In the genomic region with DNA sequence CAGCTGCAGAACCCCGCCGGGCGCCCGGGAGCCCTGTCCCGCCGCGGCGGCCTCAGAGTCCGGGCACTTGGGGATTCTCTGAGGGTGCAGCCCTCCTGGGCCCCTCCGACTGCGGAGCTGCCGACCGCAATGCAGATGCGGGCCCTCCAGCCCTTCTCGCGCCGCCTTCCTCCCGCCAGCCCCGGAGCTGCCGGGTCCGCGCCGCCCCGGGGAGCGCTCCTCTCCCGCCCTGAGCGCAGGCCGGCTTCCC, we compare ENCODE assay signal across 14 cellular contexts. TPM values are rescaled to one million over a fixed set of nuclear protein-coding genes. Genes with fewer than 3 reads are reported as not detected.
A peak's percentile ranks its signal among the peaks of the same experiment; 100 is the strongest.
DNase-seq lines count a peak whose midpoint lies in the region; FAIRE-seq and TF ChIP-seq lines count a peak whose summit lies in the region.
"Had no signal": no experiment of that assay in that cellular context is flagged by ENCODE, and none has a peak within 500 bp of the region (broad histone marks: within the 10 kb centered on the region; RNA-seq: fewer than 3 reads in every experiment).

No MANE protein-coding gene starts in this region.

- H3K9me3 ChIP-seq in HUES48 (ENCODE audit: control insufficient read depth, insufficient read depth, low read length) (no peaks in the 10 kb centered on the region), H1 (ENCODE audit: insufficient read depth in 2 of 2, low read depth in 1 of 2, low read length in 1 of 2) (no peaks in the 10 kb centered on the region), osteoblast (ENCODE audit: low read depth, low read length) (no peaks in the 10 kb centered on the region)
- H3K9me3 ChIP-seq: mucosa of descending colon, right lobe of liver had no signal

- H2BK5ac ChIP-seq in H1 (ENCODE audit: low read depth, low read length), result no peak overlapping the region

- no peak overlapping the region for H2BK12ac ChIP-seq in H1 (ENCODE audit: low read depth, low read length)

- TF ChIP-seq CTCF in H1 (IDR thresholded peaks at IDR 0.05; ENCODE audit: control extremely low read depth in 1 of 3, insufficient read depth in 1 of 3, low read depth in 1 of 3, low read length in 3 of 3) (no peak), osteoblast (IDR thresholded peaks at IDR 0.05; ENCODE audit: extremely low read depth, low read depth, low read length) (no peak), GM20000 (IDR thresholded peaks at IDR 0.05; ENCODE audit: extremely low read depth, missing control alignments) (no peak)

- 0 out of 2 replicates have a peak overlapping the region, but pooled peaks have one; percentile 29 for H4K8ac ChIP-seq in H1 (ENCODE audit: extremely low read depth, insufficient read depth, low read length)

- CTCF ChIA-PET in H1 (lab: Charles Lee; ENCODE audit: partially characterized antibody), result interaction anchor here (0.7 to 3.0 kb wide), 4 partner anchors 10 to 376 kb away, joined by 3 to 13 read pairs (median 3); no protein-coding TSS in a partner anchor

- H3K4me3 ChIP-seq in ACC112 (ENCODE audit: low read depth, low read length) (peak overlapping the region; percentile 65), HUES48 (ENCODE audit: low read depth, low read length) (peak overlapping the region; percentile 64), H1 (ENCODE audit: extremely low read depth in 1 of 4, insufficient read depth in 2 of 4, low read depth in 3 of 4, low read length in 4 of 4) (peak overlapping the region; percentile 30 to 69 (median 58)), osteoblast (ENCODE audit: insufficient read depth, low read length) (peak overlapping the region; percentile 67)
- H3K4me3 ChIP-seq: BLaER1 treated with 17β-estradiol and CSF1 and Interleukin-3, amounts not matched to agents 10 nM and 100 nM; mucosa of descending colon; right lobe of liver had no signal

- H3K79me2 ChIP-seq in ACC112 (ENCODE audit: control insufficient read depth, insufficient read depth, low read length, unreplicated experiment) (no peaks in the 10 kb centered on the region), H1 (ENCODE audit: control insufficient read depth in 1 of 2, insufficient read depth in 2 of 2, low read length in 2 of 2) (no peaks in the 10 kb centered on the region), osteoblast (ENCODE audit: insufficient read depth, low read length) (peaks cover 16% of the 10 kb centered on the region)

- H2BK20ac ChIP-seq in H1 (ENCODE audit: low read length), result no peak overlapping the region

- no peak for TF ChIP-seq RAD21 in H1 (IDR thresholded peaks at IDR 0.05 in 1 of 2, conservative IDR thresholded peaks at IDR 0.05 in 1 of 2; ENCODE audit: low read depth in 2 of 2, low read length in 2 of 2)

- H4K91ac ChIP-seq in H1 (replicated peaks; ENCODE audit: insufficient read length, low read length), result no peak overlapping the region

- H3K4me2 ChIP-seq in H1 (ENCODE audit: insufficient read depth in 1 of 2, low read depth in 2 of 2, low read length in 2 of 2) (peak overlapping the region; percentile 80 to 87), osteoblast (ENCODE audit: insufficient read depth, low read length) (peak overlapping the region; percentile 67)
- H3K4me2 ChIP-seq: BLaER1 treated with 17β-estradiol and CSF1 and Interleukin-3, amounts not matched to agents 10 nM and 100 nM had no signal

- H3K27ac ChIP-seq in ACC112 (ENCODE audit: low read depth, low read length), result no peak overlapping the region
- H3K27ac ChIP-seq in HUES48 (ENCODE audit: low read depth, low read length), result no peak overlapping the region
- no peak overlapping the region for H3K27ac ChIP-seq in H1 (ENCODE audit: low read depth, low read length)
- H3K27ac ChIP-seq in osteoblast (ENCODE audit: low read depth, low read length), result no peak overlapping the region
- H3K27ac ChIP-seq: BLaER1 treated with 17β-estradiol and CSF1 and Interleukin-3, amounts not matched to agents 10 nM and 100 nM; right lobe of liver had no signal

- H3K23ac ChIP-seq in H1 (ENCODE audit: insufficient read length), result no peak overlapping the region

- 3% methylated on average over 9 of the region's 28 CpGs; no CpG with 5 or more reads in 1 of the 2 experiments for WGBS in H1 (ENCODE audit: extremely low coverage in 1 of 2, insufficient coverage in 1 of 2, insufficient read length in 1 of 2, insufficient replicate concordance in 2 of 2, low coverage in 1 of 2, low lambda C conversion rate in 2 of 2, missing lambda C conversion rate in 1 of 2), 2 experiments

- peak overlapping the region; percentile 32 for H3K18ac ChIP-seq in H1 (ENCODE audit: extremely low read depth, low read length)

- H2AK5ac ChIP-seq in H1 (ENCODE audit: low read depth, low read length), result no peak overlapping the region

- no peak overlapping the region for H3K14ac ChIP-seq in H1 (ENCODE audit: insufficient read length)

- DNase-seq in H1 (ENCODE audit: low read depth in 1 of 2, low spot score in 2 of 2), result peak in 1 of 2 experiments; percentile 70
- DNase-seq in osteoblast (ENCODE audit: insufficient read length, low spot score, missing footprints), result peak; percentile 92
- DNase-seq in activated gamma-delta T cell (lab: John Stamatoyannopoulos, UW), result no peak
- no peak for DNase-seq in NCI-H2196 treated with DMSO at 0.1 percent for 48 hours (lab: John Stamatoyannopoulos, UW; ENCODE audit: unreplicated experiment)
- DNase-seq in anterior cingulate cortex (lab: John Stamatoyannopoulos, UW), result no peak
- DNase-seq in GM20000 (ENCODE audit: low spot score), result no peak
- DNase-seq: MM.1S, mucosa of descending colon, NCI-H345, right lobe of liver had no signal

- no peaks in the 10 kb centered on the region for H3K79me1 ChIP-seq in H1 (ENCODE audit: low read depth, low read length)

- H3K36me3 ChIP-seq in ACC112 (ENCODE audit: insufficient read depth, low read length), result no peaks in the 10 kb centered on the region
- H3K36me3 ChIP-seq in HUES48 (ENCODE audit: control insufficient read depth, insufficient read depth, low read length), result no peaks in the 10 kb centered on the region
- no peaks in the 10 kb centered on the region for H3K36me3 ChIP-seq in H1 (ENCODE audit: control insufficient read depth in 2 of 4, insufficient read depth in 4 of 4, low read length in 3 of 4)
- H3K36me3 ChIP-seq in osteoblast (ENCODE audit: insufficient read depth, low read length), result no peaks in the 10 kb centered on the region
- H3K36me3 ChIP-seq: BLaER1 treated with 17β-estradiol and CSF1 and Interleukin-3, amounts not matched to agents 10 nM and 100 nM; right lobe of liver had no signal

- H3K9ac ChIP-seq in HUES48 (ENCODE audit: low read depth, low read length), result no peak overlapping the region
- peak overlapping the region in 1 of 4 experiments; percentile 72; a peak in 2 of 7 replicates for H3K9ac ChIP-seq in H1 (replicated peaks in 1 of 4; ENCODE audit: extremely low read depth in 1 of 4, low read depth in 3 of 4, low read length in 3 of 4)
- H3K9ac ChIP-seq: BLaER1 treated with 17β-estradiol and CSF1 and Interleukin-3, amounts not matched to agents 10 nM and 100 nM had no signal

- H4K5ac ChIP-seq in H1 (ENCODE audit: insufficient read length, low read depth, low read length), result no peak overlapping the region

- H4K20me1 ChIP-seq in H1 (replicated peaks in 1 of 2; ENCODE audit: control insufficient read depth in 1 of 2, insufficient read depth in 2 of 2, low read length in 2 of 2), result peaks cover 0 to 2% of the 10 kb centered on the region in 2 experiments
- H4K20me1 ChIP-seq in osteoblast (ENCODE audit: insufficient read depth, low read length), result peaks cover 4% of the 10 kb centered on the region
- H4K20me1 ChIP-seq: BLaER1 treated with 17β-estradiol and CSF1 and Interleukin-3, amounts not matched to agents 10 nM and 100 nM had no signal

- FAIRE-seq in H1 (lab: Jason Lieb, UNC), result no peak
- FAIRE-seq: G401.6 had no signal

- no peak for TF ChIP-seq EP300 in H1 (IDR thresholded peaks at IDR 0.05; ENCODE audit: borderline replicate concordance in 1 of 2, low read depth in 2 of 2, low read length in 2 of 2)

- H3K56ac ChIP-seq in H1 (replicated peaks; ENCODE audit: insufficient read length, low read depth, low read length), result no peak overlapping the region

- POLR2A ChIA-PET in H1 (lab: Charles Lee; ENCODE audit: partially characterized antibody), result interaction anchor here (1.3 to 1.9 kb wide), 4 partner anchors 11 to 31 kb away, joined by 3 to 7 read pairs (median 4); no protein-coding TSS in a partner anchor

- no peak overlapping the region for H2BK15ac ChIP-seq in H1 (ENCODE audit: low read length)

- H3K27me3 ChIP-seq in ACC112 (ENCODE audit: insufficient read depth, low read length) (peaks cover 46% of the 10 kb centered on the region), HUES48 (ENCODE audit: control insufficient read depth, insufficient read depth, low read length) (peaks cover 75% of the 10 kb centered on the region), H1 (replicated peaks in 1 of 4; ENCODE audit: control insufficient read depth in 3 of 4, extremely low read depth in 1 of 4, insufficient read depth in 3 of 4, low read length in 3 of 4) (peaks cover 20 to 59% (median 46%) of the 10 kb centered on the region in 4 experiments), osteoblast (ENCODE audit: insufficient read depth, low read length) (peaks cover 33% of the 10 kb centered on the region)

- no peak overlapping the region for H2BK120ac ChIP-seq in H1 (replicated peaks; ENCODE audit: low read depth, low read length)

- TF ChIP-seq POLR2A in H1 (IDR thresholded peaks at IDR 0.05; ENCODE audit: control extremely low read depth in 1 of 2, low read depth in 2 of 2, low read length in 2 of 2), result no peak

- H3K4me1 ChIP-seq in ACC112 (ENCODE audit: control insufficient read depth, insufficient read depth, low read length, unreplicated experiment) (peaks cover 11% of the 10 kb centered on the region), HUES48 (ENCODE audit: control insufficient read depth, insufficient read depth, low read length) (no peaks in the 10 kb centered on the region; the same call in 1 of the 2 replicates), H1 (replicated peaks in 1 of 4; ENCODE audit: control insufficient read depth in 3 of 4, insufficient read depth in 4 of 4, low read length in 3 of 4) (no peaks in the 10 kb centered on the region; a peak in 4 of 7 replicates), osteoblast (ENCODE audit: insufficient read depth, low read length) (peaks cover 12% of the 10 kb centered on the region)
- H3K4me1 ChIP-seq: right lobe of liver had no signal

- H3K4ac ChIP-seq in H1 (replicated peaks; ENCODE audit: insufficient read length, low read depth, low read length), result no peak overlapping the region

- peaks cover 9% of the 10 kb centered on the region; the same call in 1 of the 2 replicates for H3K23me2 ChIP-seq in H1 (ENCODE audit: low read depth, low read length)

- H2AFZ ChIP-seq in ACC112 (ENCODE audit: low read length, unreplicated experiment), result no peak overlapping the region
- H2AFZ ChIP-seq in H1 (ENCODE audit: low read length), result peak overlapping the region; percentile 17; the same call in 1 of the 2 replicates
- H2AFZ ChIP-seq in osteoblast (ENCODE audit: low read length), result peak overlapping the region; percentile 56

RNA-seq across cellular contexts. Expression of a gene that starts 0.3 kb away (rescaled TPM):
- total RNA-seq in H1 (2021; fragmentation: NEBNext Ultra II Directional; extraction: Animal tissue kit (Norgen Biotek cat#: 25700)), result 0.67 and 0.71 TPM in 2 replicates
- polyA plus RNA-seq in H1 (2011; rRNA removed), result 0.73 and 1.2 TPM in 2 replicates
- 0.26 TPM for polyA plus RNA-seq in H1 (2011; cell fraction: cytosol; rRNA removed)
- polyA plus RNA-seq in H1 (2011; cell fraction: nucleus; rRNA removed), result 1.0 TPM
- 0.59 to 1.4 TPM (median 1.2 TPM) in 4 replicates for polyA plus RNA-seq in H1 (2012, experiment 1 of 2)
- polyA plus RNA-seq in H1 (2012, experiment 2 of 2), result 0.49 TPM
- 1.6 TPM for polyA plus RNA-seq in H1 (2013, experiment 1 of 2)
- 1.3 TPM for polyA plus RNA-seq in H1 (2013, experiment 2 of 2)
- polyA minus RNA-seq in H1 (2011; rRNA and poly(A)+ RNA removed), result 0.85 and 1.00 TPM in 2 replicates
- polyA minus RNA-seq in H1 (2011; cell fraction: cytosol; rRNA and poly(A)+ RNA removed), result 1.5 TPM
- 0.80 TPM for polyA minus RNA-seq in H1 (2011; cell fraction: nucleus; rRNA and poly(A)+ RNA removed)
- 4.7 and 12.7 TPM in 2 replicates for total RNA-seq in osteoblast
